8 cellular contexts compared by ENCODE assay signal in genomic region chr3:127574880-127575878, GRCh38. TPM values are rescaled to one million over a fixed set of nuclear protein-coding genes. Genes with fewer than 3 reads are reported as not detected.
DNase-seq lines count a peak whose midpoint lies in the region; ATAC-seq and TF ChIP-seq lines count a peak whose summit lies in the region.

No MANE protein-coding gene starts in this region.

- peaks cover 0 to 19% (median 13%) of the 10 kb centered on the region in 4 donors for H3K4me1 ChIP-seq in liver (ENCODE audit: control insufficient read depth in 4 of 4, insufficient read depth in 4 of 4, low read length in 3 of 4)

- WGBS in liver, result 47% methylated on average over 46 of the region's 46 CpGs

- no peaks in the 10 kb centered on the region for H3K9me3 Mint-ChIP-seq in CD14-positive monocyte
- H3K9me3 Mint-ChIP-seq in activated CD4-positive, alpha-beta T cell treated with anti-CD3 and anti-CD28 coated beads, Interleukin-2, amount 10 ng/mL, durations not matched to agents 7 days and 5 days, result no peaks in the 10 kb centered on the region

- peak overlapping the region in 4 of 7 donors; percentile 36 to 50 (median 44) for H3K27ac Mint-ChIP-seq in CD14-positive monocyte
- H3K27ac Mint-ChIP-seq in activated CD4-positive, alpha-beta T cell treated with anti-CD3 and anti-CD28 coated beads, Interleukin-2, amount 10 ng/mL, durations not matched to agents 7 days and 5 days, result no peak overlapping the region

- no peak overlapping the region for H3K4me3 Mint-ChIP-seq in CD14-positive monocyte
- H3K4me3 Mint-ChIP-seq in activated CD4-positive, alpha-beta T cell treated with anti-CD3 and anti-CD28 coated beads, Interleukin-2, amount 10 ng/mL, durations not matched to agents 7 days and 5 days, result no peak overlapping the region

- DNase-seq in CD14-positive monocyte (ENCODE audit: low spot score) (peak; percentile 83), NCI-H526 treated with DMSO at 0.1 percent for 48 hours (lab: John Stamatoyannopoulos, UW) (peak; percentile 95), choroid plexus epithelial cell (ENCODE audit: low read depth) (peak; percentile 94)
- peak; percentile 88 for DNase-seq in activated CD4-positive, alpha-beta T cell treated with anti-CD3 and anti-CD28 coated beads, Interleukin-2, amount 10 ng/mL, durations not matched to agents 7 days and 5 days
- peak; percentile 65 to 80 (median 75) for DNase-seq in stimulated activated CD4-positive, alpha-beta T cell treated with anti-CD3 and anti-CD28 coated beads, TNF-alpha, amount 100 ng/mL, for 1 hour (ENCODE audit: low read depth in 3 of 3, low spot score in 1 of 3)

- H3K27me3 ChIP-seq in liver (ENCODE audit: control insufficient read depth in 4 of 4, insufficient read depth in 4 of 4, low read length in 3 of 4), result no peaks in the 10 kb centered on the region

- peaks cover 2 to 27% (median 13%) of the 10 kb centered on the region in 4 donors for H3K36me3 ChIP-seq in liver (ENCODE audit: control insufficient read depth in 4 of 4, insufficient read depth in 3 of 4, low read depth in 1 of 4, low read length in 3 of 4)

- ATAC-seq in GM19397 (IDR thresholded peaks at IDR 0.05; ENCODE audit: unreplicated experiment), result peak; percentile 72
- ATAC-seq in HG03558 (IDR thresholded peaks at IDR 0.05; ENCODE audit: extremely low read depth, unreplicated experiment), result peak; percentile 41

- TF ChIP-seq RAD21 in liver (IDR thresholded peaks at IDR 0.05), result peak; percentile 82 to 87

- H3K27ac ChIP-seq in liver (ENCODE audit: low read depth in 1 of 2, low read length in 2 of 2), result no peak overlapping the region

- H3K9me3 ChIP-seq in liver (ENCODE audit: control insufficient read depth in 4 of 4, low read length in 3 of 4), result no peaks in the 10 kb centered on the region

- peaks cover 0 to 1% (median 0%) of the 10 kb centered on the region in 3 donors for H3K27me3 Mint-ChIP-seq in CD14-positive monocyte (ENCODE audit: low read depth in 3 of 3)
- no peaks in the 10 kb centered on the region for H3K27me3 Mint-ChIP-seq in activated CD4-positive, alpha-beta T cell treated with anti-CD3 and anti-CD28 coated beads, Interleukin-2, amount 10 ng/mL, durations not matched to agents 7 days and 5 days

- intact Hi-C loops in CD14-positive monocyte (cut with micrococcal nuclease), result loop anchor here (5.0 kb wide), 2 partner anchors 262 to 392 kb away; no protein-coding TSS in a partner anchor

- POLR2A ChIA-PET in activated CD4-positive, alpha-beta T cell treated with anti-CD3 and anti-CD28 coated beads, Interleukin-2, amount 10 ng/mL, durations not matched to agents 7 days and 5 days (lab: Charles Lee), result interaction anchor here (0.6 to 1.0 kb wide), 4 partner anchors 14 to 677 kb away, joined by 3 to 4 read pairs (median 3); partner anchors contain the start of genes MCM2 and TPRA1

- TF ChIP-seq CTCF in CD14-positive monocyte (IDR thresholded peaks at IDR 0.05) (peak; percentile 90), choroid plexus epithelial cell (conservative IDR thresholded peaks at IDR 0.05; ENCODE audit: low read depth, low read length) (peak; percentile 97), liver (IDR thresholded peaks at IDR 0.05; ENCODE audit: low read depth, low read length, missing input control) (peak; percentile 98)

- H3K36me3 Mint-ChIP-seq in CD14-positive monocyte, result peaks cover 64 to 84% of the 10 kb centered on the region in 2 donors
- H3K36me3 Mint-ChIP-seq in activated CD4-positive, alpha-beta T cell treated with anti-CD3 and anti-CD28 coated beads, Interleukin-2, amount 10 ng/mL, durations not matched to agents 7 days and 5 days (ENCODE audit: low read depth), result peaks cover 8% of the 10 kb centered on the region

- CTCF ChIA-PET in activated CD4-positive, alpha-beta T cell treated with anti-CD3 and anti-CD28 coated beads, Interleukin-2, amount 10 ng/mL, durations not matched to agents 7 days and 5 days (lab: Charles Lee), result interaction anchor here (0.7 to 2.0 kb wide), 24 partner anchors 9 to 1044 kb away, joined by 3 to 34 read pairs (median 5); partner anchors contain the start of genes MCM2, PODXL2 and TPRA1

- H3K4me1 Mint-ChIP-seq in CD14-positive monocyte, result peaks cover 6% of the 10 kb centered on the region
- H3K4me1 Mint-ChIP-seq in activated CD4-positive, alpha-beta T cell treated with anti-CD3 and anti-CD28 coated beads, Interleukin-2, amount 10 ng/mL, durations not matched to agents 7 days and 5 days, result peaks cover 7% of the 10 kb centered on the region

- H3K4me3 ChIP-seq in choroid plexus epithelial cell (ENCODE audit: low read depth, low read length), result no peak overlapping the region
- no peak overlapping the region for H3K4me3 ChIP-seq in liver (ENCODE audit: low read depth in 1 of 3, low read length in 3 of 3)

- no peak overlapping the region for H3K9ac ChIP-seq in liver (ENCODE audit: low read depth in 1 of 2, low read length in 2 of 2)

TF ChIP-seq in liver, 16 proteins besides CTCF, POLR2A, EP300 and RAD21:
- no peak for TF ChIP-seq EGR1 (IDR thresholded peaks at IDR 0.05; ENCODE audit: low read depth in 2 of 2)
- TF ChIP-seq YY1 (IDR thresholded peaks at IDR 0.05), result no peak
- no peak for TF ChIP-seq NR2F2 (IDR thresholded peaks at IDR 0.05)

RNA-seq across cellular contexts. Expression of gene TPRA1, which starts 15.4 kb away (rescaled TPM):
- polyA plus RNA-seq in CD14-positive monocyte (10 to 100 TPM; 20.2 to 23.4 TPM), liver (10 to 100 TPM; 17.3 to 21.9 TPM)
- total RNA-seq in activated CD4-positive, alpha-beta T cell treated with anti-CD3 and anti-CD28 coated beads, Interleukin-2, amount 10 ng/mL, durations not matched to agents 7 days and 5 days, result 10 to 100 TPM; 27.1 to 30.6 TPM
- total RNA-seq in liver, result 10 to 100 TPM; 20.6 to 27.1 TPM

RNA-seq across cellular contexts. Expression of gene MCM2, which starts 23.0 kb away (rescaled TPM):
- under 1 TPM; 0.66 to 0.90 TPM for polyA plus RNA-seq in CD14-positive monocyte
- total RNA-seq in activated CD4-positive, alpha-beta T cell treated with anti-CD3 and anti-CD28 coated beads, Interleukin-2, amount 10 ng/mL, durations not matched to agents 7 days and 5 days, result 100 to 1,000 TPM; 127 to 131 TPM
- 10 to 100 TPM in 1 of 2 donors, 1 to 10 TPM in 1; 2.1 to 98.8 TPM for total RNA-seq in liver
- polyA plus RNA-seq in liver, result 1 to 10 TPM in 1 of 2 donors, under 1 TPM in 1; 0.58 to 3.4 TPM

RNA-seq across cellular contexts. Expression of gene PODXL2, which starts 53.8 kb away (rescaled TPM):
- under 1 TPM; 0.33 to 0.43 TPM for polyA plus RNA-seq in CD14-positive monocyte
- total RNA-seq in activated CD4-positive, alpha-beta T cell treated with anti-CD3 and anti-CD28 coated beads, Interleukin-2, amount 10 ng/mL, durations not matched to agents 7 days and 5 days, result 1 to 10 TPM; 2.7 to 2.9 TPM
- 1 to 10 TPM in 1 of 2 donors, under 1 TPM in 1; 0.67 to 1.4 TPM for total RNA-seq in liver
- 1 to 10 TPM in 1 of 2 donors, under 1 TPM in 1; 0.47 to 1.1 TPM for polyA plus RNA-seq in liver
